ENCODE assay signal across 1 cellular context in genomic region chr10:44261710-44262455, GRCh38.
A peak's percentile ranks its signal among the peaks of the same experiment; 100 is the strongest.
TF ChIP-seq lines count a peak whose summit lies in the region.

No MANE protein-coding gene starts in this region.

TF ChIP-seq in GM12878, 131 proteins besides CTCF, POLR2A, EP300 and RAD21 (continued from another document):
- TF ChIP-seq, protein P1, sequence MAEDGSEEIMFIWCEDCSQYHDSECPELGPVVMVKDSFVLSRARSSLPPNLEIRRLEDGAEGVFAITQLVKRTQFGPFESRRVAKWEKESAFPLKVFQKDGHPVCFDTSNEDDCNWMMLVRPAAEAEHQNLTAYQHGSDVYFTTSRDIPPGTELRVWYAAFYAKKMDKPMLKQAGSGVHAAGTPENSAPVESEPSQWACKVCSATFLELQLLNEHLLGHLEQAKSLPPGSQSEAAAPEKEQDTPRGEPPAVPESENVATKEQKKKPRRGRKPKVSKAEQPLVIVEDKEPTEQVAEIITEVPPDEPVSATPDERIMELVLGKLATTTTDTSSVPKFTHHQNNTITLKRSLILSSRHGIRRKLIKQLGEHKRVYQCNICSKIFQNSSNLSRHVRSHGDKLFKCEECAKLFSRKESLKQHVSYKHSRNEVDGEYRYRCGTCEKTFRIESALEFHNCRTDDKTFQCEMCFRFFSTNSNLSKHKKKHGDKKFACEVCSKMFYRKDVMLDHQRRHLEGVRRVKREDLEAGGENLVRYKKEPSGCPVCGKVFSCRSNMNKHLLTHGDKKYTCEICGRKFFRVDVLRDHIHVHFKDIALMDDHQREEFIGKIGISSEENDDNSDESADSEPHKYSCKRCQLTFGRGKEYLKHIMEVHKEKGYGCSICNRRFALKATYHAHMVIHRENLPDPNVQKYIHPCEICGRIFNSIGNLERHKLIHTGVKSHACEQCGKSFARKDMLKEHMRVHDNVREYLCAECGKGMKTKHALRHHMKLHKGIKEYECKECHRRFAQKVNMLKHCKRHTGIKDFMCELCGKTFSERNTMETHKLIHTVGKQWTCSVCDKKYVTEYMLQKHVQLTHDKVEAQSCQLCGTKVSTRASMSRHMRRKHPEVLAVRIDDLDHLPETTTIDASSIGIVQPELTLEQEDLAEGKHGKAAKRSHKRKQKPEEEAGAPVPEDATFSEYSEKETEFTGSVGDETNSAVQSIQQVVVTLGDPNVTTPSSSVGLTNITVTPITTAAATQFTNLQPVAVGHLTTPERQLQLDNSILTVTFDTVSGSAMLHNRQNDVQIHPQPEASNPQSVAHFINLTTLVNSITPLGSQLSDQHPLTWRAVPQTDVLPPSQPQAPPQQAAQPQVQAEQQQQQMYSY (CRISPR knock-in tag; IDR thresholded peaks at IDR 0.05), result no peak
- TF ChIP-seq MAX (IDR thresholded peaks at IDR 0.05; ENCODE audit: low read depth, low read length) (peak; percentile 75; the same call in 1 of the 2 replicates), NR2C2 (IDR thresholded peaks at IDR 0.05; ENCODE audit: borderline replicate concordance, control insufficient read depth, insufficient read length, low read depth) (no peak), TCF3 (IDR thresholded peaks at IDR 0.05; ENCODE audit: borderline replicate concordance, insufficient read depth, low read depth, low read length) (no peak), ZNF24 (IDR thresholded peaks at IDR 0.05) (no peak), FOXM1 (IDR thresholded peaks at IDR 0.05; ENCODE audit: low read depth, low read length) (no peak)
- TF ChIP-seq, protein P2, sequence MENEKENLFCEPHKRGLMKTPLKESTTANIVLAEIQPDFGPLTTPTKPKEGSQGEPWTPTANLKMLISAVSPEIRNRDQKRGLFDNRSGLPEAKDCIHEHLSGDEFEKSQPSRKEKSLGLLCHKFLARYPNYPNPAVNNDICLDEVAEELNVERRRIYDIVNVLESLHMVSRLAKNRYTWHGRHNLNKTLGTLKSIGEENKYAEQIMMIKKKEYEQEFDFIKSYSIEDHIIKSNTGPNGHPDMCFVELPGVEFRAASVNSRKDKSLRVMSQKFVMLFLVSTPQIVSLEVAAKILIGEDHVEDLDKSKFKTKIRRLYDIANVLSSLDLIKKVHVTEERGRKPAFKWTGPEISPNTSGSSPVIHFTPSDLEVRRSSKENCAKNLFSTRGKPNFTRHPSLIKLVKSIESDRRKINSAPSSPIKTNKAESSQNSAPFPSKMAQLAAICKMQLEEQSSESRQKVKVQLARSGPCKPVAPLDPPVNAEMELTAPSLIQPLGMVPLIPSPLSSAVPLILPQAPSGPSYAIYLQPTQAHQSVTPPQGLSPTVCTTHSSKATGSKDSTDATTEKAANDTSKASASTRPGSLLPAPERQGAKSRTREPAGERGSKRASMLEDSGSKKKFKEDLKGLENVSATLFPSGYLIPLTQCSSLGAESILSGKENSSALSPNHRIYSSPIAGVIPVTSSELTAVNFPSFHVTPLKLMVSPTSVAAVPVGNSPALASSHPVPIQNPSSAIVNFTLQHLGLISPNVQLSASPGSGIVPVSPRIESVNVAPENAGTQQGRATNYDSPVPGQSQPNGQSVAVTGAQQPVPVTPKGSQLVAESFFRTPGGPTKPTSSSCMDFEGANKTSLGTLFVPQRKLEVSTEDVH (IDR thresholded peaks at IDR 0.05; ENCODE audit: low read depth, partially characterized antibody), result no peak
